Comparison of ENCODE assay signal across 11 cellular contexts in the genomic region with DNA sequence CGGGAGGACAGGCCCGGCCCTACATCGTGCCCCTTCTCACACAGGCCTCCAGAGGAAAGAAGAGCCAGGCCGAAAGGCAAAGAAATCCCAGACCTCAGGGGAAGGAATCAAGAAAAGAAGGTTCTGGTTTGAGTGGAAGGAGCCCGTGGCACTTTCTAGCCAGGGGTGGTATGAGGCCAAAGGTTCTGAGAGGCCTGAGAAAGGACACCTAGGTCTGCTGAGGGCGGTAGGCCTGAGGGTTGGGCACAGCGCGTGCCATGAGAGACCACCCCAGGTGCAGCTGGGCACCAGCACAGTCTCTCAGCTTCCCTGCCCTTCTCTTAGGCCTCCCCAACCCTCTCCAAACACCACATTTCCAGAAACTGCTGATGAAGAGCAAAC.
DNase-seq lines count a peak whose midpoint lies in the region; ATAC-seq, FAIRE-seq and TF ChIP-seq lines count a peak whose summit lies in the region.
"Had no signal": no experiment of that assay in that cellular context is flagged by ENCODE, and none has a peak within 500 bp of the region (broad histone marks: within the 10 kb centered on the region; RNA-seq: fewer than 3 reads in every experiment).

No MANE protein-coding gene starts in this region.

- H4K8ac ChIP-seq in H1 (ENCODE audit: extremely low read depth, insufficient read depth, low read length) = no peak overlapping the region

- no peak for TF ChIP-seq RAD21 in H1 (IDR thresholded peaks at IDR 0.05 in 1 of 2, conservative IDR thresholded peaks at IDR 0.05 in 1 of 2; ENCODE audit: low read depth in 2 of 2, low read length in 2 of 2)

- H3K4me1 ChIP-seq in H1 (replicated peaks in 1 of 4; ENCODE audit: control insufficient read depth in 3 of 4, insufficient read depth in 4 of 4, low read length in 3 of 4) = peaks cover 0 to 17% (median 8%) of the 10 kb centered on the region in 4 experiments; a peak in 5 of 7 replicates

- no peaks in the 10 kb centered on the region for H3K36me3 ChIP-seq in H1 (ENCODE audit: control insufficient read depth in 2 of 4, insufficient read depth in 4 of 4, low read length in 3 of 4)
- H3K36me3 ChIP-seq: tibial artery had no signal

- no peaks in the 10 kb centered on the region for H3K9me3 ChIP-seq in H1 (ENCODE audit: insufficient read depth in 2 of 2, low read depth in 1 of 2, low read length in 1 of 2)
- H3K9me3 ChIP-seq: tibial artery had no signal

- no peak overlapping the region for H2BK20ac ChIP-seq in H1 (ENCODE audit: low read length)

- H3K56ac ChIP-seq in H1 (replicated peaks; ENCODE audit: insufficient read length, low read depth, low read length) = no peak overlapping the region

- H3K4me2 ChIP-seq in H1 (ENCODE audit: insufficient read depth in 1 of 2, low read depth in 2 of 2, low read length in 2 of 2) = no peak overlapping the region

- POLR2A ChIA-PET in H1 (lab: Charles Lee; ENCODE audit: partially characterized antibody) = interaction anchor here (1.3 kb wide), 1 partner anchor 137 kb away, joined by 4 read pairs; no protein-coding TSS in a partner anchor

- H3K4me1 Mint-ChIP-seq in activated naive CD8-positive, alpha-beta T cell treated with anti-CD3 and anti-CD28 coated beads for 36 hours = peaks cover 15% of the 10 kb centered on the region
- peaks cover 13% of the 10 kb centered on the region for H3K4me1 Mint-ChIP-seq in activated naive CD8-positive, alpha-beta T cell treated with anti-CD3 and anti-CD28 coated beads, Interleukin-2, amount 50 U/mL, for 24 hours
- H3K4me1 Mint-ChIP-seq in neural crest cell = peaks cover 19% of the 10 kb centered on the region
- H3K4me1 Mint-ChIP-seq in type B pancreatic cell (ENCODE audit: unreplicated experiment) = peaks cover 45% of the 10 kb centered on the region
- H3K4me1 Mint-ChIP-seq in glutamatergic neuron (ENCODE audit: low read depth, unreplicated experiment) = peaks cover 5% of the 10 kb centered on the region

- no peak overlapping the region; the same call in 1 of the 2 replicates for H2BK15ac ChIP-seq in H1 (ENCODE audit: low read length)

- no peak for FAIRE-seq in H1 (lab: Jason Lieb, UNC)

- H3K36me3 Mint-ChIP-seq in activated naive CD8-positive, alpha-beta T cell treated with anti-CD3 and anti-CD28 coated beads for 36 hours = peaks cover 6% of the 10 kb centered on the region
- H3K36me3 Mint-ChIP-seq in activated naive CD8-positive, alpha-beta T cell treated with anti-CD3 and anti-CD28 coated beads, Interleukin-2, amount 50 U/mL, for 24 hours (ENCODE audit: low read depth) = peaks cover 6% of the 10 kb centered on the region
- peaks cover 11% of the 10 kb centered on the region for H3K36me3 Mint-ChIP-seq in neural crest cell (ENCODE audit: low read depth)
- peaks cover 4% of the 10 kb centered on the region for H3K36me3 Mint-ChIP-seq in type B pancreatic cell
- peaks cover 6% of the 10 kb centered on the region for H3K36me3 Mint-ChIP-seq in glutamatergic neuron (ENCODE audit: unreplicated experiment)

- no peak overlapping the region for H2BK5ac ChIP-seq in H1 (ENCODE audit: low read depth, low read length)

- TF ChIP-seq EP300 in H1 (IDR thresholded peaks at IDR 0.05; ENCODE audit: borderline replicate concordance in 1 of 2, low read depth in 2 of 2, low read length in 2 of 2) = no peak

- no peaks in the 10 kb centered on the region for H3K27me3 Mint-ChIP-seq in activated naive CD8-positive, alpha-beta T cell treated with anti-CD3 and anti-CD28 coated beads for 36 hours
- no peaks in the 10 kb centered on the region for H3K27me3 Mint-ChIP-seq in activated naive CD8-positive, alpha-beta T cell treated with anti-CD3 and anti-CD28 coated beads, Interleukin-2, amount 50 U/mL, for 24 hours
- H3K27me3 Mint-ChIP-seq in neural crest cell (ENCODE audit: low read depth) (no peaks in the 10 kb centered on the region), type B pancreatic cell (no peaks in the 10 kb centered on the region), glutamatergic neuron (ENCODE audit: unreplicated experiment) (peaks cover 2% of the 10 kb centered on the region)

- peak overlapping the region; percentile 36 for H3K27ac Mint-ChIP-seq in activated naive CD8-positive, alpha-beta T cell treated with anti-CD3 and anti-CD28 coated beads for 36 hours
- H3K27ac Mint-ChIP-seq in activated naive CD8-positive, alpha-beta T cell treated with anti-CD3 and anti-CD28 coated beads, Interleukin-2, amount 50 U/mL, for 24 hours = no peak overlapping the region
- H3K27ac Mint-ChIP-seq in neural crest cell (ENCODE audit: unreplicated experiment) = peak overlapping the region; percentile 97
- H3K27ac Mint-ChIP-seq in type B pancreatic cell = peak overlapping the region; percentile 79
- H3K27ac Mint-ChIP-seq in glutamatergic neuron (ENCODE audit: unreplicated experiment) = no peak overlapping the region

- no peak overlapping the region for H3K4me3 ChIP-seq in H1 (ENCODE audit: extremely low read depth in 1 of 4, insufficient read depth in 2 of 4, low read depth in 3 of 4, low read length in 4 of 4)
- H3K4me3 ChIP-seq: tibial artery had no signal

- TF ChIP-seq POLR2A in H1 (IDR thresholded peaks at IDR 0.05; ENCODE audit: control extremely low read depth in 1 of 2, low read depth in 2 of 2, low read length in 2 of 2) = no peak

- H2AK5ac ChIP-seq in H1 (ENCODE audit: low read depth, low read length) = no peak overlapping the region

- peak overlapping the region; percentile 57 for H3K18ac ChIP-seq in H1 (ENCODE audit: extremely low read depth, low read length)

- no peak overlapping the region for H3K4me3 Mint-ChIP-seq in activated naive CD8-positive, alpha-beta T cell treated with anti-CD3 and anti-CD28 coated beads for 36 hours
- H3K4me3 Mint-ChIP-seq in activated naive CD8-positive, alpha-beta T cell treated with anti-CD3 and anti-CD28 coated beads, Interleukin-2, amount 50 U/mL, for 24 hours = no peak overlapping the region
- no peak overlapping the region for H3K4me3 Mint-ChIP-seq in neural crest cell
- peak overlapping the region; percentile 4 for H3K4me3 Mint-ChIP-seq in type B pancreatic cell
- no peak overlapping the region for H3K4me3 Mint-ChIP-seq in glutamatergic neuron (ENCODE audit: unreplicated experiment)

- no peak overlapping the region for H3K27ac ChIP-seq in H1 (ENCODE audit: low read depth, low read length)

- H2BK12ac ChIP-seq in H1 (ENCODE audit: low read depth, low read length) = peak overlapping the region; percentile 10; the same call in 1 of the 2 replicates

- CTCF ChIA-PET in H1 (lab: Charles Lee; ENCODE audit: partially characterized antibody) = interaction anchor here (0.9 to 1.8 kb wide), 3 partner anchors 19 to 208 kb away, joined by 3 to 4 read pairs (median 3); no protein-coding TSS in a partner anchor

- H3K9ac ChIP-seq in H1 (replicated peaks in 1 of 4; ENCODE audit: extremely low read depth in 1 of 4, low read depth in 3 of 4, low read length in 3 of 4) = no peak overlapping the region

- H3K79me2 ChIP-seq in H1 (ENCODE audit: control insufficient read depth in 1 of 2, insufficient read depth in 2 of 2, low read length in 2 of 2) = no peaks in the 10 kb centered on the region

- H3K9me3 Mint-ChIP-seq in activated naive CD8-positive, alpha-beta T cell treated with anti-CD3 and anti-CD28 coated beads for 36 hours = peaks cover 7% of the 10 kb centered on the region
- H3K9me3 Mint-ChIP-seq in activated naive CD8-positive, alpha-beta T cell treated with anti-CD3 and anti-CD28 coated beads, Interleukin-2, amount 50 U/mL, for 24 hours = peaks cover 6% of the 10 kb centered on the region
- H3K9me3 Mint-ChIP-seq in neural crest cell = no peaks in the 10 kb centered on the region
- peaks cover 5% of the 10 kb centered on the region for H3K9me3 Mint-ChIP-seq in type B pancreatic cell
- H3K9me3 Mint-ChIP-seq in glutamatergic neuron (ENCODE audit: unreplicated experiment) = peaks cover 2% of the 10 kb centered on the region

- 86% methylated on average over 8 of the region's 8 CpGs; no CpG with 5 or more reads in 1 of the 2 experiments for WGBS in H1 (ENCODE audit: extremely low coverage in 1 of 2, insufficient coverage in 1 of 2, insufficient read length in 1 of 2, insufficient replicate concordance in 2 of 2, low coverage in 1 of 2, low lambda C conversion rate in 2 of 2, missing lambda C conversion rate in 1 of 2), 2 experiments

- no peaks in the 10 kb centered on the region for H3K79me1 ChIP-seq in H1 (ENCODE audit: low read depth, low read length)

- no peaks in the 10 kb centered on the region; the same call in 1 of the 2 replicates for H3K23me2 ChIP-seq in H1 (ENCODE audit: low read depth, low read length)

- H2AFZ ChIP-seq in H1 (ENCODE audit: low read length) = no peak overlapping the region

- no peaks in the 10 kb centered on the region; a peak in 1 of 7 replicates for H3K27me3 ChIP-seq in H1 (replicated peaks in 1 of 4; ENCODE audit: control insufficient read depth in 3 of 4, extremely low read depth in 1 of 4, insufficient read depth in 3 of 4, low read length in 3 of 4)
- H3K27me3 ChIP-seq: tibial artery had no signal

- no peak overlapping the region for H3K14ac ChIP-seq in H1 (ENCODE audit: insufficient read length)

- peak overlapping the region; percentile 35 for H4K91ac ChIP-seq in H1 (replicated peaks; ENCODE audit: insufficient read length, low read length)

- no peaks in the 10 kb centered on the region for H4K20me1 ChIP-seq in H1 (replicated peaks in 1 of 2; ENCODE audit: control insufficient read depth in 1 of 2, insufficient read depth in 2 of 2, low read length in 2 of 2)

- TF ChIP-seq CTCF in H1 (IDR thresholded peaks at IDR 0.05; ENCODE audit: control extremely low read depth in 1 of 3, insufficient read depth in 1 of 3, low read depth in 1 of 3, low read length in 3 of 3) = no peak
- TF ChIP-seq CTCF in neural crest cell (conservative IDR thresholded peaks at IDR 0.05) = no peak
- no peak for TF ChIP-seq CTCF in type B pancreatic cell (conservative IDR thresholded peaks at IDR 0.05)
- TF ChIP-seq CTCF in glutamatergic neuron (IDR thresholded peaks at IDR 0.05; ENCODE audit: partially characterized antibody, unreplicated experiment) = no peak

- no peak overlapping the region for H3K23ac ChIP-seq in H1 (ENCODE audit: insufficient read length)

- H2BK120ac ChIP-seq in H1 (replicated peaks; ENCODE audit: low read depth, low read length) = no peak overlapping the region

- DNase-seq in activated naive CD8-positive, alpha-beta T cell treated with anti-CD3 and anti-CD28 coated beads for 36 hours = no peak
- DNase-seq in activated naive CD8-positive, alpha-beta T cell treated with anti-CD3 and anti-CD28 coated beads, Interleukin-2, amount 50 U/mL, for 24 hours = no peak
- DNase-seq in H1 (ENCODE audit: low read depth in 1 of 2, low spot score in 2 of 2) (no peak), neural crest cell (ENCODE audit: low read depth, low spot score) (no peak), type B pancreatic cell (ENCODE audit: extremely low spot score, unreplicated experiment) (no peak), glutamatergic neuron (no peak)
- DNase-seq in stimulated activated naive CD4-positive, alpha-beta T cell treated with Interleukin-2 at 50 U/mL for 16 hours (lab: John Stamatoyannopoulos, UW) = no peak
- DNase-seq: dermis blood vessel endothelial cell, NCI-H2227 treated with DMSO at 0.1 percent for 48 hours had no signal

- H3K4ac ChIP-seq in H1 (replicated peaks; ENCODE audit: insufficient read length, low read depth, low read length) = no peak overlapping the region

- ATAC-seq in activated naive CD8-positive, alpha-beta T cell treated with anti-CD3 and anti-CD28 coated beads, Interleukin-2, amount 50 U/mL, for 24 hours = no peak
- no peak for ATAC-seq in HG03280 (IDR thresholded peaks at IDR 0.05; ENCODE audit: unreplicated experiment)

- no peak overlapping the region for H4K5ac ChIP-seq in H1 (ENCODE audit: insufficient read length, low read depth, low read length)

Comparison
In these comparisons a context has a peak if more than half of its experiments do, and no peak if none do; other contexts are left out.
1. H3K27ac Mint-ChIP-seq: peak in activated naive CD8-positive, alpha-beta T cell treated with anti-CD3 and anti-CD28 coated beads for 36 hours (single experiment), neural crest cell (single experiment) and type B pancreatic cell (single experiment); none in activated naive CD8-positive, alpha-beta T cell treated with anti-CD3 and anti-CD28 coated beads, Interleukin-2, amount 50 U/mL, for 24 hours (single experiment) and glutamatergic neuron (single experiment).